ENCODE assay signal across 1 cellular context in genomic region chr22:23970816-23971482, GRCh38.
TF ChIP-seq lines count a peak whose summit lies in the region.

No MANE protein-coding gene starts in this region.

TF ChIP-seq in H1, 55 proteins besides CTCF, POLR2A, EP300 and RAD21:
- TF ChIP-seq, protein P1, sequence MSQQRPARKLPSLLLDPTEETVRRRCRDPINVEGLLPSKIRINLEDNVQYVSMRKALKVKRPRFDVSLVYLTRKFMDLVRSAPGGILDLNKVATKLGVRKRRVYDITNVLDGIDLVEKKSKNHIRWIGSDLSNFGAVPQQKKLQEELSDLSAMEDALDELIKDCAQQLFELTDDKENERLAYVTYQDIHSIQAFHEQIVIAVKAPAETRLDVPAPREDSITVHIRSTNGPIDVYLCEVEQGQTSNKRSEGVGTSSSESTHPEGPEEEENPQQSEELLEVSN (IDR thresholded peaks at IDR 0.05), result no peak
- peak; percentile 69 for TF ChIP-seq POLR2AphosphoS5 (IDR thresholded peaks at IDR 0.05; ENCODE audit: low read depth, low read length)
